In genomic region chr1:65174585-65174984, GRCh38 we compare ENCODE assay signal across 7 cellular contexts. TPM values are rescaled to one million over a fixed set of nuclear protein-coding genes. Genes with fewer than 3 reads are reported as not detected.
DNase-seq lines count a peak whose midpoint lies in the region; ATAC-seq and TF ChIP-seq lines count a peak whose summit lies in the region.

No MANE protein-coding gene starts in this region.

- H3K9me3 ChIP-seq in Panc1 (ENCODE audit: control insufficient read depth, insufficient read depth, low read depth, low read length) (no peaks in the 10 kb centered on the region), subcutaneous abdominal adipose tissue (ENCODE audit: control insufficient read depth in 5 of 5, low read length in 5 of 5) (no peaks in the 10 kb centered on the region)

- POLR2A ChIA-PET in Panc1 (lab: Charles Lee): interaction anchor here (0.7 kb wide), 2 partner anchors 187 to 274 kb away, joined by 3 to 4 read pairs; no protein-coding TSS in a partner anchor

- H3K27ac ChIP-seq in Panc1 (ENCODE audit: low read length) (peak overlapping the region; percentile 64), foreskin keratinocyte (no peak overlapping the region), subcutaneous abdominal adipose tissue (ENCODE audit: low read depth, low read length) (peak overlapping the region; percentile 75)

- H3K36me3 ChIP-seq in Panc1 (ENCODE audit: control insufficient read depth, insufficient read depth, low read length) (no peaks in the 10 kb centered on the region), subcutaneous abdominal adipose tissue (ENCODE audit: control insufficient read depth in 5 of 5, insufficient read depth in 5 of 5, low read length in 5 of 5) (no peaks in the 10 kb centered on the region)

- in situ Hi-C loops in Panc1 (cut with HindIII; ENCODE audit: low pct_unique_long_range_greater_than_20kb, low sequenced_read_pairs): no loop called here

- peaks cover 22% of the 10 kb centered on the region for H3K4me1 ChIP-seq in Panc1 (ENCODE audit: control insufficient read depth, insufficient read depth, low read length)
- peaks cover 28% of the 10 kb centered on the region for H3K4me1 ChIP-seq in foreskin keratinocyte
- peaks cover 2 to 52% (median 41%) of the 10 kb centered on the region in 5 donors for H3K4me1 ChIP-seq in subcutaneous abdominal adipose tissue (ENCODE audit: control insufficient read depth in 5 of 5, insufficient read depth in 5 of 5, low read length in 5 of 5)

- H3K4me3 ChIP-seq in Panc1 (ENCODE audit: low read depth in 2 of 2, low read length in 2 of 2) (no peak overlapping the region), subcutaneous abdominal adipose tissue (ENCODE audit: low read depth in 1 of 5, low read length in 5 of 5) (no peak overlapping the region)

- DNase-seq in Panc1 (ENCODE audit: low read depth, low spot score): no peak
- peak; percentile 87 to 93 for DNase-seq in foreskin keratinocyte
- DNase-seq in NCI-H748 treated with DMSO at 0.1 percent for 48 hours (lab: John Stamatoyannopoulos, UW): no peak

- ATAC-seq in GM18909 (IDR thresholded peaks at IDR 0.05; ENCODE audit: poor library complexity, unreplicated experiment) (peak; percentile 89), HG03039 (IDR thresholded peaks at IDR 0.05; ENCODE audit: unreplicated experiment) (peak; percentile 84), Panc1 (peak; percentile 79), foreskin keratinocyte (peak; percentile 75)
- ATAC-seq in activated CD4-positive, CD25-positive, alpha-beta regulatory T cell treated with anti-CD3 and anti-CD28 coated beads, Interleukin-2, amount 50 U/mL, for 24 hours: no peak

- TF ChIP-seq CTCF in Panc1 (IDR thresholded peaks at IDR 0.05) (no peak), foreskin keratinocyte (conservative IDR thresholded peaks at IDR 0.05) (no peak)

- CTCF ChIA-PET in Panc1 (lab: Charles Lee): interaction anchor here (0.7 kb wide), 1 partner anchor 33 kb away, joined by 4 read pairs; no protein-coding TSS in a partner anchor

- BruUV-seq in Panc1 (replicated peaks; lab: Mats Ljungman, UMichigan): no TSS peak

- intact Hi-C loops in Panc1 (cut with micrococcal nuclease; ENCODE audit: unreplicated experiment): no loop called here

- peak overlapping the region in 2 of 5 donors; percentile 36 to 50 for H3K9ac ChIP-seq in subcutaneous abdominal adipose tissue (ENCODE audit: low read length in 5 of 5)

- H3K27me3 ChIP-seq in Panc1 (ENCODE audit: control insufficient read depth, insufficient read depth, low read length) (no peaks in the 10 kb centered on the region), foreskin keratinocyte (peaks cover 15% of the 10 kb centered on the region), subcutaneous abdominal adipose tissue (ENCODE audit: control insufficient read depth in 5 of 5, insufficient read depth in 4 of 5, low read length in 5 of 5) (no peaks in the 10 kb centered on the region)

RNA-seq across cellular contexts. Expression of gene AK4, which starts 26.6 kb away (rescaled TPM):
- total RNA-seq in Panc1 (2021; ENCODE audit: unreplicated experiment) (26.8 TPM), foreskin keratinocyte (14.5 and 34.6 TPM in 2 replicates)
- 12.1 TPM for polyA plus RNA-seq in Panc1 (2012; ENCODE audit: insufficient read length)
- 7.8 and 19.8 TPM in 2 replicates for polyA plus RNA-seq in foreskin keratinocyte

Comparison
In these comparisons a context has a peak if more than half of its experiments do, and no peak if none do; other contexts are left out.
1. ATAC-seq: peak in GM18909 (single experiment), HG03039 (single experiment), Panc1 (single experiment) and foreskin keratinocyte (single experiment); none in activated CD4-positive, CD25-positive, alpha-beta regulatory T cell treated with anti-CD3 and anti-CD28 coated beads, Interleukin-2, amount 50 U/mL, for 24 hours (0 of 2).
2. DNase-seq: peak in foreskin keratinocyte (2 of 2); none in Panc1 (single experiment) and NCI-H748 treated with DMSO at 0.1 percent for 48 hours (single experiment).